ENCODE assay signal across 12 cellular contexts in the genomic region with DNA sequence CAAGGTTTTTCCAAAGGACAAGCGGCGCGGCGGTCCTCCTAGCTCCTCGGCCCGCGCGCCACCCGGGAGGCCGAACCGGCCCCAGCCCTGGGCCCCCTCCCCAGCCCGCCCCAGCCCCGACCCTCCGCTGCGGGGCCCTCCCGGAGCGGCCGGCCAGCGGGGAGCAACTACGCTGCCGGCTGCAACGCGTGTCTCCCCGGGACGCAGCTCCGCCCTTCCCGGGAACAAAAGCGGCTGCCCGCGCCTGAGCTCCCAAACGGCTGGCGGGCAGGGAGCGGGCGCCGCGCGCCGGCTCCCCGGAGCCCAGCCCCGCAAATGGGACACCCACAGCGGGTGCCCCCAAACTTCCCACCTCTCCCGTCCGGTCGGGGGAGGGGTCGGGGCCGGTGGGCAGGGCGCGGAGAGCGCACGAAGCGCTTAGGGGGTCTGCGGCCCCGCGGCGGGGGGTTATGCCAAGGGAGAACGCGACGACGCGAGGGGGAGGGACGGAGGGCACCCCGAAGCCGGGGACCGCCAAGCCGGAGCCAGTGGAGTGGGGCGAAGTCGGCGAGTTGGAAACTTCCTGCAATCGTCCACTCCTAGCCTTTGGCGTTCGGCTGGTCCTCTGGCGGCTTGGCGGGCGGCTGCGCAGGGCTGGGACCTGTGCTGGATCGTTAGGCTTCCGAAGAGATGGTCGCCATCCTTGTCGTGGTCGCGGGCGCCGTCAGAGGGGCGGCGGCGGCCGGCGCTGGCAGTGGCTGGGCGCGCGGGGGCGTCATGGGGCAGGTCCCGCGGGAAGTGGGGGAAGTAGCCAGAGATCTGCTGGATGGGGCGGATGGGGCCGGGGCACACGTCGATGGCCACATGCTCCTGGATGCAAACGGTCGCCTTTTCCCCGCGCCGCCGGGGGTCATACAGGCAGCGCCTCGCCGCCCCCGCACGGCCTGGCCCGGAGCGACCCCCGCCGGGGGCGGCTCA. TPM values are rescaled to one million over a fixed set of nuclear protein-coding genes. Genes with fewer than 3 reads are reported as not detected.
DNase-seq lines count a peak whose midpoint lies in the region; ATAC-seq, FAIRE-seq and TF ChIP-seq lines count a peak whose summit lies in the region.
"Not testable (repeated sequence)": the region's sequence is repeated elsewhere in the genome, so short reads cannot be mapped to it uniquely, and the experiment has no call there.
"Had no signal": no experiment of that assay in that cellular context is flagged by ENCODE, and none has a peak within 500 bp of the region (broad histone marks: within the 10 kb centered on the region; RNA-seq: fewer than 3 reads in every experiment).

No MANE protein-coding gene starts in this region.

- H3K36me3 ChIP-seq in BLaER1; GM12878 (ENCODE audit: control insufficient read depth in 2 of 2, insufficient read depth in 2 of 2, low read length in 1 of 2); heart left ventricle; right lobe of liver; neural progenitor cell: not testable (repeated sequence)

- not testable (repeated sequence) for FAIRE-seq in GM12878 (lab: Jason Lieb, UNC)

- DNase-seq in GM12878 (ENCODE audit: low read depth, low spot score); heart left ventricle; right lobe of liver; neural progenitor cell (ENCODE audit: low spot score); stimulated activated naive CD8-positive, alpha-beta T cell treated with anti-CD3 and anti-CD28 coated beads, Interleukin-15, amount 100 ng/mL, for 72 hours: not testable (repeated sequence)

- no CpG with 5 or more reads among the region's 114 CpGs for WGBS in GM12878 (ENCODE audit: insufficient coverage, insufficient replicate concordance, low lambda C conversion rate, missing lambda C conversion rate)
- 0% methylated on average over 11 of the region's 114 CpGs; no CpG with 5 or more reads in 2 of the 4 donors for WGBS in heart left ventricle, 4 donors
- WGBS in right lobe of liver (ENCODE audit: insufficient coverage, low coverage, low lambda C conversion rate, missing lambda C conversion rate): no CpG with 5 or more reads among the region's 114 CpGs

- H3K4me1 Mint-ChIP-seq in neural progenitor cell; stimulated activated naive CD8-positive, alpha-beta T cell treated with anti-CD3 and anti-CD28 coated beads, Interleukin-15, amount 100 ng/mL, for 72 hours: not testable (repeated sequence)

- TF ChIP-seq POLR2A in GM12878 (IDR thresholded peaks at IDR 0.05; ENCODE audit: low read depth, low read length); heart left ventricle (IDR thresholded peaks at IDR 0.05); right lobe of liver (IDR thresholded peaks at IDR 0.05): not testable (repeated sequence)

- not testable (repeated sequence) for H3K36me3 Mint-ChIP-seq in neural progenitor cell

- POLR2A ChIA-PET in GM12878 (lab: Charles Lee): not testable (repeated sequence)

- H3K79me2 ChIP-seq in GM12878 (ENCODE audit: control insufficient read depth, insufficient read depth, low read length); neural progenitor cell (ENCODE audit: low read depth): not testable (repeated sequence)

- H3K4me1 ChIP-seq in BLaER1; GM12878 (ENCODE audit: control insufficient read depth, insufficient read depth, low read length); heart left ventricle; right lobe of liver; neural progenitor cell: not testable (repeated sequence)

- intact Hi-C loops in GM12878 (cut with micrococcal nuclease; ENCODE audit: unreplicated experiment); heart left ventricle (cut with DNase I); right lobe of liver (cut with DNase I): not testable (repeated sequence)

- not testable (repeated sequence) for H3K9ac ChIP-seq in BLaER1; GM12878 (ENCODE audit: control insufficient read depth, insufficient read depth, low read length); neural progenitor cell

- 0 out of 2 replicates have a peak overlapping the region, but pooled peaks have one; percentile 47 for H3K4me3 ChIP-seq in BLaER1
- not testable (repeated sequence) for H3K4me3 ChIP-seq in GM12878, right lobe of liver
- H3K4me3 ChIP-seq in heart left ventricle: peak overlapping the region in 5 of 12 donors; percentile 32 to 51 (median 41)
- H3K4me3 ChIP-seq in neural progenitor cell: peak overlapping the region; percentile 38

- H3K9me3 Mint-ChIP-seq in neural progenitor cell; stimulated activated naive CD8-positive, alpha-beta T cell treated with anti-CD3 and anti-CD28 coated beads, Interleukin-15, amount 100 ng/mL, for 72 hours: not testable (repeated sequence)

- not testable (repeated sequence) for H3K27me3 ChIP-seq in BLaER1; GM12878 (replicated peaks in 1 of 2; ENCODE audit: control insufficient read depth in 2 of 2, insufficient read depth in 2 of 2, low read length in 1 of 2); heart left ventricle; right lobe of liver; neural progenitor cell

- H3K27me3 Mint-ChIP-seq in neural progenitor cell (ENCODE audit: insufficient read depth, low read depth); stimulated activated naive CD8-positive, alpha-beta T cell treated with anti-CD3 and anti-CD28 coated beads, Interleukin-15, amount 100 ng/mL, for 72 hours: not testable (repeated sequence)

- H3K4me2 ChIP-seq in BLaER1; GM12878 (ENCODE audit: control insufficient read depth, insufficient read depth); neural progenitor cell: not testable (repeated sequence)

- ATAC-seq in HG03432 (IDR thresholded peaks at IDR 0.05; ENCODE audit: unreplicated experiment) (peak; percentile 37), GM12878 (peak; percentile 31), heart left ventricle (peak in 3 of 4 donors; percentile 16 to 68 (median 40)), right lobe of liver (peak; percentile 50 to 72 (median 62))
- ATAC-seq in activated CD4-positive, CD25-positive, alpha-beta regulatory T cell treated with anti-CD3 and anti-CD28 coated beads, Interleukin-2, amount 50 U/mL, for 24 hours: peak; percentile 29 to 31
- ATAC-seq in stimulated activated naive CD8-positive, alpha-beta T cell treated with anti-CD3 and anti-CD28 coated beads, Interleukin-15, amount 100 ng/mL, for 72 hours: peak; percentile 58

- TF ChIP-seq EP300 in GM12878 (IDR thresholded peaks at IDR 0.05; ENCODE audit: borderline replicate concordance in 1 of 2, control insufficient read depth in 1 of 2, low read depth in 2 of 2, low read length in 2 of 2): not testable (repeated sequence)

- H3K27ac ChIP-seq in BLaER1; GM12878 (ENCODE audit: control insufficient read depth, insufficient read depth); heart left ventricle; right lobe of liver; neural progenitor cell: not testable (repeated sequence)

- BruUV-seq in GM12878 (replicated peaks; lab: Mats Ljungman, UMichigan): not testable (repeated sequence)

- TF ChIP-seq CTCF in GM12878 (IDR thresholded peaks at IDR 0.05 in 2 of 3, conservative IDR thresholded peaks at IDR 0.05 in 1 of 3; ENCODE audit: control insufficient read depth in 2 of 3, extremely low read depth in 1 of 3, insufficient read depth in 1 of 3, low read depth in 3 of 3, low read length in 3 of 3); heart left ventricle (IDR thresholded peaks at IDR 0.05); right lobe of liver (IDR thresholded peaks at IDR 0.05); neural progenitor cell (IDR thresholded peaks at IDR 0.05): not testable (repeated sequence)

- SMC1A ChIA-PET in GM12878 (lab: Charles Lee; ENCODE audit: uncharacterized antibody, unreplicated experiment): not testable (repeated sequence)

- H2AFZ ChIP-seq in GM12878 (ENCODE audit: control insufficient read depth, low read depth, low read length); neural progenitor cell (replicated peaks): not testable (repeated sequence)

- CTCF ChIA-PET in GM12878 (lab: Yijun Ruan, JAX): not testable (repeated sequence)

- not testable (repeated sequence) for H3K27ac Mint-ChIP-seq in neural progenitor cell; stimulated activated naive CD8-positive, alpha-beta T cell treated with anti-CD3 and anti-CD28 coated beads, Interleukin-15, amount 100 ng/mL, for 72 hours

- RAD21 ChIA-PET in GM12878 (lab: Charles Lee; ENCODE audit: unreplicated experiment): not testable (repeated sequence)

- H4K20me1 ChIP-seq in BLaER1; GM12878 (ENCODE audit: control insufficient read depth, insufficient read depth); neural progenitor cell (ENCODE audit: low read depth): not testable (repeated sequence)

- TF ChIP-seq RAD21 in GM12878 (IDR thresholded peaks at IDR 0.05; ENCODE audit: insufficient read depth, low read depth, low read length): not testable (repeated sequence)

- not testable (repeated sequence) for H3K9me3 ChIP-seq in BLaER1; GM12878 (replicated peaks; ENCODE audit: control insufficient read depth, insufficient read depth, low read length); heart left ventricle; right lobe of liver; neural progenitor cell (ENCODE audit: low read depth)

- H3F3A ChIP-seq in neural progenitor cell (ENCODE audit: low read depth): not testable (repeated sequence)

- not testable (repeated sequence) for H3K4me3 Mint-ChIP-seq in neural progenitor cell; stimulated activated naive CD8-positive, alpha-beta T cell treated with anti-CD3 and anti-CD28 coated beads, Interleukin-15, amount 100 ng/mL, for 72 hours

- in situ Hi-C loops in GM12878 (cut with MboI): not testable (repeated sequence)

RNA-seq across cellular contexts. Expression of gene CA4, which starts 29.7 kb away (rescaled TPM):
- not detected in 2 replicates for total RNA-seq in GM12878 (2013; cell fraction: nucleolus; rRNA removed)
- total RNA-seq in GM12878 (2014; rRNA removed) (not detected in 2 replicates), GM12878 (2014; rRNA removed; fragmentation: Illumina TruSeq; extraction: Trizol) (not detected in 2 replicates), GM12878 (2021) (not detected in 2 replicates), heart left ventricle (10 to 100 TPM; 12.4 to 20.4 (median 17.1) TPM), right lobe of liver (under 1 TPM in 3 of 6 experiments, not detected in 3; 0.33 to 0.37 (median 0.35) TPM), neural progenitor cell (ENCODE audit: low replicate concordance) (14.1 TPM in 2 replicates)
- polyA plus RNA-seq in GM12878 (2011; ENCODE audit: low read depth): not detected
- polyA plus RNA-seq in GM12878 (2011; rRNA removed) (0.20 and 0.31 TPM in 2 replicates), GM12878 (2014; fragmentation: Illumina TruSeq; extraction: Trizol) (0.13 TPM in 1 of 2 replicates, not detected in the other), GM12878 (2014; fragmentation: Nextera tagmentation; extraction: Ambion mirVana) (not detected), GM12878 (2014; rRNA removed) (not detected in 2 replicates), GM12878 (2016; fragmentation: Nextera tagmentation; extraction: Ambion mirVana) (not detected), heart left ventricle (10 to 100 TPM; 21.0 to 54.0 TPM)
- 0.32 and 0.43 TPM in 2 replicates for polyA plus RNA-seq in GM12878 (2011; cell fraction: cytosol; rRNA removed)
- polyA plus RNA-seq in GM12878 (2011; cell fraction: nucleus; rRNA removed): 0.19 and 0.57 TPM in 2 replicates
- polyA plus RNA-seq in GM12878 (2012): not detected in 2 replicates
- not detected in 2 replicates for polyA minus RNA-seq in GM12878 (2011; rRNA and poly(A)+ RNA removed)
- polyA minus RNA-seq in GM12878 (2011; cell fraction: cytosol; rRNA and poly(A)+ RNA removed): not detected in 2 replicates
- polyA minus RNA-seq in GM12878 (2011; cell fraction: nucleus; rRNA and poly(A)+ RNA removed): not detected in 2 replicates
- total RNA-seq: A172; CD4-positive, alpha-beta T cell; T-helper 2 cell treated with Interferon-gamma antibody and Interleukin-4, amounts not matched to agents 100 ng/mL and 5 ng/mL, for 36 hours had no signal
- polyA plus RNA-seq: IgD-negative memory B cell had no signal

RNA-seq across cellular contexts. Expression of gene HEATR6, which starts 41.4 kb away (rescaled TPM):
- 32.4 and 37.5 TPM in 2 replicates for total RNA-seq in GM12878 (2013; cell fraction: nucleolus; rRNA removed)
- total RNA-seq in GM12878 (2014; rRNA removed) (11.7 and 12.3 TPM in 2 replicates), GM12878 (2014; rRNA removed; fragmentation: Illumina TruSeq; extraction: Trizol) (9.4 and 9.9 TPM in 2 replicates), GM12878 (2021) (12.9 and 15.1 TPM in 2 replicates), heart left ventricle (10 to 100 TPM in 8 of 9 donors, 1 to 10 TPM in 1; 9.3 to 17.8 (median 12.4) TPM), right lobe of liver (1 to 10 TPM; 3.6 to 7.3 (median 6.3) TPM), neural progenitor cell (ENCODE audit: low replicate concordance) (49.4 and 54.2 TPM in 2 replicates)
- polyA plus RNA-seq in GM12878 (2011; ENCODE audit: low read depth): 6.0 TPM
- polyA plus RNA-seq in GM12878 (2011; rRNA removed) (10.5 and 13.4 TPM in 2 replicates), GM12878 (2014; fragmentation: Illumina TruSeq; extraction: Trizol) (12.8 and 17.2 TPM in 2 replicates), GM12878 (2014; fragmentation: Nextera tagmentation; extraction: Ambion mirVana) (1 to 10 TPM; 3.4 to 5.2 TPM), GM12878 (2014; rRNA removed) (7.7 and 11.6 TPM in 2 replicates), GM12878 (2016; fragmentation: Nextera tagmentation; extraction: Ambion mirVana) (10 to 100 TPM in 1 of 2 experiments, 1 to 10 TPM in 1; 8.4 to 10.9 TPM), heart left ventricle (1 to 10 TPM; 5.7 to 8.7 TPM)
- 22.6 and 26.4 TPM in 2 replicates for polyA plus RNA-seq in GM12878 (2011; cell fraction: cytosol; rRNA removed)
- polyA plus RNA-seq in GM12878 (2011; cell fraction: nucleus; rRNA removed): 37.9 and 45.4 TPM in 2 replicates
- 7.3 and 8.0 TPM in 2 replicates for polyA plus RNA-seq in GM12878 (2012)
- 28.5 and 34.1 TPM in 2 replicates for polyA minus RNA-seq in GM12878 (2011; rRNA and poly(A)+ RNA removed)
- polyA minus RNA-seq in GM12878 (2011; cell fraction: cytosol; rRNA and poly(A)+ RNA removed): 7.8 and 10.5 TPM in 2 replicates
- polyA minus RNA-seq in GM12878 (2011; cell fraction: nucleus; rRNA and poly(A)+ RNA removed): 24.2 and 40.6 TPM in 2 replicates

Comparison
In these comparisons a context has a peak if more than half of its experiments do, and no peak if none do; other contexts are left out.
1. RNA of gene CA4, which starts 29.7 kb away (total RNA-seq): 12.4 to 20.4 TPM in heart left ventricle and 14.1 TPM in neural progenitor cell; 0.33 to 0.37 TPM in right lobe of liver and not detected in GM12878; every median in the first group is over 4 times any median in the second.
2. Peak in every context shown above with its lines, with median percentiles within 50 percentile points of each other: ATAC-seq.